19 cellular contexts compared by ENCODE assay signal in the genomic region with DNA sequence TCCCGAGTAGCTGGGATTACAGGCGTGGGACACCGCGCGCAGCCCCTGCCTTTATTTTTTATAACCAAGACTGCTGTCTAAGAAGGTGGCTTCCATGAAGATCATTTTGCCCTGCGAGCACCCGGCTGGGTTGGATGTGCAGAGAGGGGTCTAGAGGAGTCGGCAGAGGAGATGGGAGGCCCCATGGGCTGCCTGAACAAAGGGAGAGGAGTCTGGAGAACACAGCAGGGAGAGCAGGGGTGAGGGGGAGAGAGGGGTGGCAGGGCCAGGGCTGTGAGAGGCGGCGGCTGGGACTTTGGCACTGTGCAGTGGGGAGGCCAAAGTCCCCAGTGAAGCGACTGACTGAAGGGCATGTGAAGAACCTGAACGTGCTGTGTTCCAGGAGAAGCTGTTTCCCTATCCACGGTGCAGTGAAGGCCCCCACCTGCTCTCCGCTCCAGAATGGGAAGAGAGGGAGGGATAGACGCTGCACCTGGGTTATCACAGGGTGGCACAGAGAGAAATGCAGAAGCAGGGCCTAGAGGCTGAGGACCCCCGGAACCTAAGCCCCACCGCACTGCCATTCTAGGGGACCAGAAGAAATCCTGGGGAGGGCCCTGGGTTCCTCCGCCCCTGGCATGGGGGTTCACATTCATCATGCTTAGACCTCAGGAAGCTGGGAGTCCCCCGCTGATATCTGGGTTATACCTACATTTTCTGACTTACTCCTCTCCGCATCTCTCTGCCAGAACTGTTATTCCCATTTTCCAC. TPM values are rescaled to one million over a fixed set of nuclear protein-coding genes. Genes with fewer than 3 reads are reported as not detected.
DNase-seq lines count a peak whose midpoint lies in the region; ATAC-seq and TF ChIP-seq lines count a peak whose summit lies in the region.
"Had no signal": no experiment of that assay in that cellular context is flagged by ENCODE, and none has a peak within 500 bp of the region (broad histone marks: within the 10 kb centered on the region; RNA-seq: fewer than 3 reads in every experiment).

No MANE protein-coding gene starts in this region.

- H3K9me3 ChIP-seq in CD8-positive, alpha-beta memory T cell (ENCODE audit: low read length) = no peaks in the 10 kb centered on the region
- no peaks in the 10 kb centered on the region for H3K9me3 ChIP-seq in IMR-90 (ENCODE audit: control insufficient read depth, insufficient read depth, low read length)
- H3K9me3 ChIP-seq: HAP-1 had no signal

- H3K14ac ChIP-seq in IMR-90 (replicated peaks; ENCODE audit: low read depth, low read length) = no peak overlapping the region

- TF ChIP-seq RAD21 in IMR-90 (IDR thresholded peaks at IDR 0.05; ENCODE audit: low read length) = no peak

- no peak overlapping the region for H4K91ac ChIP-seq in IMR-90 (ENCODE audit: insufficient read depth, low read depth, low read length)

- H3K36me3 ChIP-seq in CD8-positive, alpha-beta memory T cell (ENCODE audit: insufficient read depth, low read length) = no peaks in the 10 kb centered on the region
- no peaks in the 10 kb centered on the region for H3K36me3 ChIP-seq in IMR-90 (ENCODE audit: control insufficient read depth, insufficient read depth, low read length)
- H3K36me3 ChIP-seq: HAP-1 had no signal

- no peaks in the 10 kb centered on the region for H4K20me1 ChIP-seq in IMR-90 (ENCODE audit: insufficient read depth, low read length)

- no peak overlapping the region for H3K4me2 ChIP-seq in IMR-90 (ENCODE audit: low read depth, low read length)

- H3K36me3 Mint-ChIP-seq in CD8-positive, alpha-beta memory T cell = no peaks in the 10 kb centered on the region
- H3K36me3 Mint-ChIP-seq in chondrocyte (ENCODE audit: low read depth) = no peaks in the 10 kb centered on the region
- no peaks in the 10 kb centered on the region for H3K36me3 Mint-ChIP-seq in naive thymus-derived CD8-positive, alpha-beta T cell
- H3K36me3 Mint-ChIP-seq: brain had no signal

- no peaks in the 10 kb centered on the region for H3K27me3 Mint-ChIP-seq in CD8-positive, alpha-beta memory T cell
- H3K27me3 Mint-ChIP-seq in chondrocyte (ENCODE audit: low read depth) = no peaks in the 10 kb centered on the region
- peaks cover 0 to 9% (median 0%) of the 10 kb centered on the region in 5 donors for H3K27me3 Mint-ChIP-seq in naive thymus-derived CD8-positive, alpha-beta T cell

- TF ChIP-seq CTCF in IMR-90 (conservative IDR thresholded peaks at IDR 0.05; ENCODE audit: low read depth, low read length) (no peak), chondrocyte (IDR thresholded peaks at IDR 0.05) (no peak)

- ATAC-seq in IMR-90 (ENCODE audit: low read depth) = no peak
- no peak for ATAC-seq in naive thymus-derived CD8-positive, alpha-beta T cell

- CTCF ChIA-PET in CD8-positive, alpha-beta memory T cell (lab: Charles Lee) = interaction anchor here (2.0 kb wide), 1 partner anchor 7 kb away, joined by 5 read pairs; no protein-coding TSS in a partner anchor
- CTCF ChIA-PET in IMR-90 (lab: Yijun Ruan, JAX) = no interaction called here

- H3K4me3 ChIP-seq in CD8-positive, alpha-beta memory T cell (ENCODE audit: low read length) = no peak overlapping the region
- no peak overlapping the region for H3K4me3 ChIP-seq in IMR-90 (ENCODE audit: insufficient read depth, low read depth, low read length)
- H3K4me3 ChIP-seq: HAP-1 had no signal

- no peak overlapping the region for H2BK15ac ChIP-seq in IMR-90 (ENCODE audit: low read depth, low read length)

- no peak overlapping the region for H3K27ac ChIP-seq in CD8-positive, alpha-beta memory T cell (ENCODE audit: low read depth, low read length)
- H3K27ac ChIP-seq in IMR-90 (ENCODE audit: insufficient read depth, low read length) = no peak overlapping the region

- H3K9me1 ChIP-seq in IMR-90 (ENCODE audit: insufficient read depth, low read length) = no peaks in the 10 kb centered on the region

- in situ Hi-C loops in IMR-90 (cut with MboI; ENCODE audit: low sequenced_read_pairs) = no loop called here

- no peak overlapping the region for H2BK20ac ChIP-seq in IMR-90 (ENCODE audit: low read depth, low read length)

- POLR2A ChIA-PET in CD8-positive, alpha-beta memory T cell (lab: Charles Lee) = interaction anchor here (0.6 kb wide), 1 partner anchor 113 kb away, joined by 7 read pairs; no protein-coding TSS in a partner anchor
- POLR2A ChIA-PET in IMR-90 (lab: Charles Lee; ENCODE audit: unreplicated experiment) = no interaction called here
- POLR2A ChIA-PET in naive thymus-derived CD8-positive, alpha-beta T cell (lab: Charles Lee) = no interaction called here

- no peak for TF ChIP-seq POLR2A in IMR-90 (IDR thresholded peaks at IDR 0.05; ENCODE audit: low read depth, low read length)

- H3K4me1 Mint-ChIP-seq in CD8-positive, alpha-beta memory T cell = peaks cover 51 to 52% (median 51%) of the 10 kb centered on the region in 3 donors
- H3K4me1 Mint-ChIP-seq in chondrocyte (ENCODE audit: low read depth) = peaks cover 17% of the 10 kb centered on the region
- peaks cover 23 to 60% (median 44%) of the 10 kb centered on the region in 4 donors for H3K4me1 Mint-ChIP-seq in naive thymus-derived CD8-positive, alpha-beta T cell

- H3K4me3 Mint-ChIP-seq in CD8-positive, alpha-beta memory T cell = peak overlapping the region in 3 of 7 donors; percentile 67 to 85 (median 71)
- no peak overlapping the region for H3K4me3 Mint-ChIP-seq in chondrocyte (ENCODE audit: unreplicated experiment)
- H3K4me3 Mint-ChIP-seq in naive thymus-derived CD8-positive, alpha-beta T cell = peak overlapping the region in 6 of 10 donors; percentile 64 to 94 (median 85)
- H3K4me3 Mint-ChIP-seq: activated B cell treated with CpG ODN at 0.5 μM for 24 hours, brain had no signal

- H3K4me1 ChIP-seq in CD8-positive, alpha-beta memory T cell (ENCODE audit: insufficient read depth, low read length) = peaks cover 52% of the 10 kb centered on the region
- H3K4me1 ChIP-seq in IMR-90 (ENCODE audit: control insufficient read depth, insufficient read depth, low read length) = peaks cover 2% of the 10 kb centered on the region; the same call in 1 of the 2 replicates
- H3K4me1 ChIP-seq: HAP-1 had no signal

- H3K18ac ChIP-seq in IMR-90 (ENCODE audit: low read depth, low read length) = no peak overlapping the region

- dilution Hi-C loops in IMR-90 (cut with HindIII; ENCODE audit: low sequenced_read_pairs, unreplicated experiment) = no loop called here

- no peak overlapping the region for H3K9ac ChIP-seq in IMR-90 (ENCODE audit: low read depth, low read length)

- H2BK120ac ChIP-seq in IMR-90 (ENCODE audit: low read depth, low read length) = no peak overlapping the region

- no peak overlapping the region for H2BK5ac ChIP-seq in IMR-90 (ENCODE audit: low read depth, low read length, poor library complexity, severe bottlenecking)

- peak overlapping the region in 7 of 8 donors; percentile 77 to 98 (median 92) for H3K27ac Mint-ChIP-seq in CD8-positive, alpha-beta memory T cell
- H3K27ac Mint-ChIP-seq in chondrocyte (ENCODE audit: unreplicated experiment) = no peak overlapping the region
- peak overlapping the region in 5 of 10 donors; percentile 4 to 86 (median 70) for H3K27ac Mint-ChIP-seq in naive thymus-derived CD8-positive, alpha-beta T cell
- H3K27ac Mint-ChIP-seq: activated B cell treated with CpG ODN at 0.5 μM for 24 hours had no signal

- intact Hi-C loops in IMR-90 (cut with micrococcal nuclease) = no loop called here

- no peak overlapping the region for H3K23ac ChIP-seq in IMR-90 (ENCODE audit: low read depth, low read length)

- H2AK9ac ChIP-seq in IMR-90 (replicated peaks; ENCODE audit: low read depth, low read length, poor library complexity) = no peak overlapping the region

- DNase-seq in CD8-positive, alpha-beta memory T cell = peak in 1 of 5 donors; percentile 32
- DNase-seq in IMR-90 (no peak), chondrocyte (ENCODE audit: low spot score) (peak; percentile 59), NCI-H748 treated with DMSO at 0.1 percent for 48 hours (lab: John Stamatoyannopoulos, UW) (no peak), EL (no peak), ureter (ENCODE audit: low spot score) (no peak), NCI-H128 (lab: John Stamatoyannopoulos, UW; ENCODE audit: unreplicated experiment) (no peak)
- no peak for DNase-seq in naive thymus-derived CD8-positive, alpha-beta T cell
- DNase-seq: activated B cell treated with CpG ODN at 0.5 μM for 24 hours; cortex of kidney; foreskin fibroblast; KBM-7; midbrain; NCI-H1048; NCI-H510A; SIG-M5; stimulated activated CD4-positive, alpha-beta T cell treated with anti-CD3 and anti-CD28 coated beads, Interleukin-2, amount 100 ng/mL, for 48 hours had no signal

- H3K4ac ChIP-seq in IMR-90 (ENCODE audit: low read depth, low read length) = no peak overlapping the region

- H4K5ac ChIP-seq in IMR-90 (ENCODE audit: low read depth, low read length) = no peak overlapping the region

- H2AFZ ChIP-seq in IMR-90 (replicated peaks; ENCODE audit: low read length, poor library complexity) = peak overlapping the region; percentile 41

- no peaks in the 10 kb centered on the region for H3K27me3 ChIP-seq in CD8-positive, alpha-beta memory T cell (ENCODE audit: insufficient read depth, low read length, poor library complexity, severe bottlenecking)
- H3K27me3 ChIP-seq in IMR-90 (ENCODE audit: control insufficient read depth, insufficient read depth, low read length) = peaks cover 3% of the 10 kb centered on the region

- no peak overlapping the region for H4K8ac ChIP-seq in IMR-90 (ENCODE audit: low read depth in 2 of 2, low read length in 2 of 2)

- H2AK5ac ChIP-seq in IMR-90 (ENCODE audit: low read depth, low read length) = no peak overlapping the region

- no peaks in the 10 kb centered on the region for H3K9me3 Mint-ChIP-seq in CD8-positive, alpha-beta memory T cell
- H3K9me3 Mint-ChIP-seq in chondrocyte (ENCODE audit: low read depth) = no peaks in the 10 kb centered on the region
- peaks cover 0 to 4% (median 0%) of the 10 kb centered on the region in 9 donors for H3K9me3 Mint-ChIP-seq in naive thymus-derived CD8-positive, alpha-beta T cell
- H3K9me3 Mint-ChIP-seq: activated B cell treated with CpG ODN at 0.5 μM for 24 hours had no signal

- 67% methylated on average over 8 of the region's 20 CpGs; no CpG with 5 or more reads in 1 of the 2 experiments for WGBS in IMR-90 (ENCODE audit: extremely low coverage in 2 of 2, insufficient read length in 1 of 2), 2 experiments

- no peaks in the 10 kb centered on the region for H3K79me1 ChIP-seq in IMR-90 (ENCODE audit: low read depth in 1 of 2, low read length in 2 of 2)

- no peak overlapping the region for H3K56ac ChIP-seq in IMR-90 (ENCODE audit: extremely low read depth, insufficient read depth, low read length)

- no TSS peak for BruUV-seq in IMR-90 (replicated peaks; lab: Mats Ljungman, UMichigan)

TF ChIP-seq in IMR-90, 13 proteins besides CTCF, POLR2A, EP300 and RAD21 (continues in another document):
- TF ChIP-seq RFX5 (IDR thresholded peaks at IDR 0.05; ENCODE audit: low read depth, low read length) = no peak

RNA-seq across cellular contexts. Expression of gene FOSL2, which starts 24.8 kb away (rescaled TPM):
- 10 to 100 TPM; 46.2 to 47.3 TPM for total RNA-seq in CD8-positive, alpha-beta memory T cell
- polyA plus RNA-seq in CD8-positive, alpha-beta memory T cell = 14.1 TPM
- 31.4 and 32.2 TPM in 2 replicates for total RNA-seq in IMR-90 (2012; rRNA removed)
- 46.3 and 51.1 TPM in 2 replicates for polyA plus RNA-seq in IMR-90 (2012; rRNA removed)
- 52.1 and 52.3 TPM in 2 replicates for polyA plus RNA-seq in IMR-90 (2012; cell fraction: cytosol; rRNA removed)
- polyA plus RNA-seq in IMR-90 (2012; cell fraction: nucleus; rRNA removed; ENCODE audit: low replicate concordance) = 91.1 and 119 TPM in 2 replicates
- total RNA-seq in chondrocyte = 93.0 to 163 TPM (median 156 TPM) in 3 replicates
- 1 to 10 TPM; 1.2 to 1.6 TPM for total RNA-seq in naive thymus-derived CD8-positive, alpha-beta T cell
- 1 to 10 TPM in 1 of 3 donors, under 1 TPM in 2; 0.46 to 6.5 (median 0.85) TPM for polyA plus RNA-seq in naive thymus-derived CD8-positive, alpha-beta T cell
- total RNA-seq in ureter = 259 TPM

Comparison
In these comparisons a context has a peak if more than half of its experiments do, and no peak if none do; other contexts are left out.
1. RNA of gene FOSL2, which starts 24.8 kb away (total RNA-seq): 259 TPM in ureter (single experiment), 93.0 to 163 TPM in chondrocyte, 46.2 to 47.3 TPM in CD8-positive, alpha-beta memory T cell and 31.4 to 32.2 TPM in IMR-90; 1.2 to 1.6 TPM in naive thymus-derived CD8-positive, alpha-beta T cell; every median in the first group is over 10 times any median in the second.